ENCODE assay signal across 8 cellular contexts in the genomic region with DNA sequence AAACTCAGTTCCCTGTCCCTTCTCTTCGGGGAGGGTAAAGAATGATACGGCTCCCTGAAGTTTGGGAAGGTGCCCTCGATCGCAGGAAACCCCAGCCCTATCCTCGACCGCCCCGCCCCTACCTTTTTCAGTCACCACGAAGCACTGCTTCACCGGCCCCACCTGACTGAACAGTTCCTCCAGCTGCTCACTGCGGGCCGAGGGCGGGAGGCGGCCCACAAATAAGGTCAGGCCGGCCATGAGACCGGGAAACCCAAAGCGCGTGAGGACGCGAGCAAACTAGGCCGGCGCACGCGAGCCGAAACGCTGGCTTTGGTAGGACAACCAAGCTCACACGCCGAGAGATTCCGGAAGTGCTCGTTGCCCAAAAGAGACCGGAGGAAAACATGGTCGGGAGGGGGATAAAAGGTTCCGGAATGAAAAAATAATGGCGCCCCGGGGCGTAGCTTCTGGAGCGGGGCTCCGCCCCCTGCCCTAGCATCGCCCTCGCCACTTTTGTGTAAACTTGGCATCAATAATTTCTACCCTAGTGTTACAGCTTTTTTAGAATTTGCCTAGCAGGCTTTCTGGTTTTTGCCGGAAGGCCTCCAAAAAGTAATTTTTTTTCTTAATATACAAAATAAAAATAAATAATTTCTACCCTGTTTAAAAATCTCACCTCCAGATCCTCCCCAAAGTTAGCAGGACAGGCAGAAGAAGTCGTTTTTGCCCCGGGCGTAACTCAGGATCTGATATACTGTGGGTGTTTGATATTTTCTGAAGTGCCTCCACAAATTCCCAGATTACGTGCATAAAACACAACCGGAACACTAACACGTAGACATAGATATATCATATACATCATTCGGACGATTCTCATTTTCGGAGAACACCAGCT. TPM values are rescaled to one million over a fixed set of nuclear protein-coding genes. Genes with fewer than 3 reads are reported as not detected.
DNase-seq lines count a peak whose midpoint lies in the region; ATAC-seq and TF ChIP-seq lines count a peak whose summit lies in the region.

A gene with protein sequence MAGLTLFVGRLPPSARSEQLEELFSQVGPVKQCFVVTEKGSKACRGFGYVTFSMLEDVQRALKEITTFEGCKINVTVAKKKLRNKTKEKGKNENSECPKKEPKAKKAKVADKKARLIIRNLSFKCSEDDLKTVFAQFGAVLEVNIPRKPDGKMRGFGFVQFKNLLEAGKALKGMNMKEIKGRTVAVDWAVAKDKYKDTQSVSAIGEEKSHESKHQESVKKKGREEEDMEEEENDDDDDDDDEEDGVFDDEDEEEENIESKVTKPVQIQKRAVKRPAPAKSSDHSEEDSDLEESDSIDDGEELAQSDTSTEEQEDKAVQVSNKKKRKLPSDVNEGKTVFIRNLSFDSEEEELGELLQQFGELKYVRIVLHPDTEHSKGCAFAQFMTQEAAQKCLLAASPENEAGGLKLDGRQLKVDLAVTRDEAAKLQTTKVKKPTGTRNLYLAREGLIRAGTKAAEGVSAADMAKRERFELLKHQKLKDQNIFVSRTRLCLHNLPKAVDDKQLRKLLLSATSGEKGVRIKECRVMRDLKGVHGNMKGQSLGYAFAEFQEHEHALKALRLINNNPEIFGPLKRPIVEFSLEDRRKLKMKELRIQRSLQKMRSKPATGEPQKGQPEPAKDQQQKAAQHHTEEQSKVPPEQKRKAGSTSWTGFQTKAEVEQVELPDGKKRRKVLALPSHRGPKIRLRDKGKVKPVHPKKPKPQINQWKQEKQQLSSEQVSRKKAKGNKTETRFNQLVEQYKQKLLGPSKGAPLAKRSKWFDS (minus strand): TSS at position 355 of the 877 bp plus-strand sequence. CDS start 115 bp downstream, at position 240.

- H3K36me3 ChIP-seq in thoracic aorta, result no peaks in the 10 kb centered on the region

- no peaks in the 10 kb centered on the region for H3K27me3 ChIP-seq in thoracic aorta (replicated peaks; ENCODE audit: insufficient read depth)

- H3K4me3 Mint-ChIP-seq in activated naive CD8-positive, alpha-beta T cell, result peak within 1 kb of the TSS; percentile 89
- H3K4me3 Mint-ChIP-seq in glutamatergic neuron (ENCODE audit: unreplicated experiment) (peak within 1 kb of the TSS; percentile 85), osteocyte (ENCODE audit: unreplicated experiment) (peak within 1 kb of the TSS; percentile 95)

- DNase-seq in GM10266 (ENCODE audit: extremely low spot score) (peak; percentile 94), NCI-H1048 (lab: John Stamatoyannopoulos, UW) (peak; percentile 72), SKM-1 treated with dmso at 0.1 percent for 144 hours (lab: John Stamatoyannopoulos, UW; ENCODE audit: unreplicated experiment) (peak; percentile 90), glutamatergic neuron (peak; percentile 83), osteocyte (ENCODE audit: extremely low spot score, unreplicated experiment) (peak; percentile 96), thoracic aorta (ENCODE audit: low spot score) (peak; percentile 64)

- H3K9me3 Mint-ChIP-seq in activated naive CD8-positive, alpha-beta T cell (ENCODE audit: low read depth), result no peaks in the 10 kb centered on the region
- H3K9me3 Mint-ChIP-seq in glutamatergic neuron (ENCODE audit: unreplicated experiment), result peaks cover 1% of the 10 kb centered on the region
- no peaks in the 10 kb centered on the region for H3K9me3 Mint-ChIP-seq in osteocyte (ENCODE audit: unreplicated experiment)

- H3K4me3 ChIP-seq in thoracic aorta, result peak within 1 kb of the TSS; percentile 93

- peak within 1 kb of the TSS; percentile 73 to 75 for H3K27ac ChIP-seq in thoracic aorta

- H3K27ac Mint-ChIP-seq in activated naive CD8-positive, alpha-beta T cell, result peak within 1 kb of the TSS; percentile 95
- H3K27ac Mint-ChIP-seq in glutamatergic neuron (ENCODE audit: unreplicated experiment), result peak within 1 kb of the TSS; percentile 79
- H3K27ac Mint-ChIP-seq in osteocyte (ENCODE audit: unreplicated experiment), result peak within 1 kb of the TSS; percentile 96

- no peaks in the 10 kb centered on the region for H3K9me3 ChIP-seq in thoracic aorta

- H3K27me3 Mint-ChIP-seq in activated naive CD8-positive, alpha-beta T cell, result peaks cover 2% of the 10 kb centered on the region
- H3K27me3 Mint-ChIP-seq in glutamatergic neuron (ENCODE audit: unreplicated experiment), result no peaks in the 10 kb centered on the region
- peaks cover 8% of the 10 kb centered on the region for H3K27me3 Mint-ChIP-seq in osteocyte (ENCODE audit: unreplicated experiment)

- TF ChIP-seq CTCF in GM10266 (IDR thresholded peaks at IDR 0.05; ENCODE audit: control insufficient read depth, insufficient read depth, low read depth, missing control alignments) (no peak), glutamatergic neuron (IDR thresholded peaks at IDR 0.05; ENCODE audit: partially characterized antibody, unreplicated experiment) (no peak), osteocyte (IDR thresholded peaks at IDR 0.05) (no peak), thoracic aorta (IDR thresholded peaks at IDR 0.05) (no peak)

- H3K4me1 ChIP-seq in thoracic aorta (ENCODE audit: control insufficient read depth in 1 of 2, low read depth in 2 of 2), result peaks cover 19 to 22% of the 10 kb centered on the region in 2 donors

- H3K4me1 Mint-ChIP-seq in activated naive CD8-positive, alpha-beta T cell (ENCODE audit: low read depth), result peaks cover 34% of the 10 kb centered on the region
- H3K4me1 Mint-ChIP-seq in glutamatergic neuron (ENCODE audit: low read depth, unreplicated experiment) (peaks cover 6% of the 10 kb centered on the region), osteocyte (ENCODE audit: unreplicated experiment) (peaks cover 24% of the 10 kb centered on the region)

- no peaks in the 10 kb centered on the region for H3K36me3 Mint-ChIP-seq in activated naive CD8-positive, alpha-beta T cell
- H3K36me3 Mint-ChIP-seq in glutamatergic neuron (ENCODE audit: unreplicated experiment), result no peaks in the 10 kb centered on the region
- no peaks in the 10 kb centered on the region for H3K36me3 Mint-ChIP-seq in osteocyte (ENCODE audit: unreplicated experiment)

- ATAC-seq in HG02588 (IDR thresholded peaks at IDR 0.05; ENCODE audit: unreplicated experiment), result peak; percentile 95
- peak; percentile 85 for ATAC-seq in thoracic aorta (ENCODE audit: insufficient number of reproducible peaks, low FRiP score, low read depth)

RNA-seq across cellular contexts. Expression of the gene that starts here (rescaled TPM):
- 53.2 TPM for total RNA-seq in glutamatergic neuron (ENCODE audit: unreplicated experiment)
- total RNA-seq in osteocyte, result 45.6 and 46.1 TPM in 2 replicates
- 10 to 100 TPM; 20.6 to 49.2 TPM for total RNA-seq in thoracic aorta

Comparison
In these comparisons a context has a peak if more than half of its experiments do, and no peak if none do; other contexts are left out.
1. Peak in every context shown above with its lines: DNase-seq, ATAC-seq, H3K4me3 ChIP-seq and H3K27ac ChIP-seq.